Comparison of ENCODE assay signal across 1 cellular context in genomic region chr10:63481815-63482421, GRCh38.
TF ChIP-seq lines count a peak whose summit lies in the region.

No MANE protein-coding gene starts in this region.

TF ChIP-seq in GM12878, 131 proteins besides CTCF, POLR2A, EP300 and RAD21:
- TF ChIP-seq ZNF274 (IDR thresholded peaks at IDR 0.05; ENCODE audit: insufficient read depth, insufficient read length) (no peak), CUX1 (IDR thresholded peaks at IDR 0.05; ENCODE audit: insufficient replicate concordance, low read depth, low read length) (peak; percentile 15), NR2C2 (IDR thresholded peaks at IDR 0.05; ENCODE audit: borderline replicate concordance, control insufficient read depth, insufficient read length, low read depth) (no peak)
